ENCODE assay signal across 8 cellular contexts in the genomic region with DNA sequence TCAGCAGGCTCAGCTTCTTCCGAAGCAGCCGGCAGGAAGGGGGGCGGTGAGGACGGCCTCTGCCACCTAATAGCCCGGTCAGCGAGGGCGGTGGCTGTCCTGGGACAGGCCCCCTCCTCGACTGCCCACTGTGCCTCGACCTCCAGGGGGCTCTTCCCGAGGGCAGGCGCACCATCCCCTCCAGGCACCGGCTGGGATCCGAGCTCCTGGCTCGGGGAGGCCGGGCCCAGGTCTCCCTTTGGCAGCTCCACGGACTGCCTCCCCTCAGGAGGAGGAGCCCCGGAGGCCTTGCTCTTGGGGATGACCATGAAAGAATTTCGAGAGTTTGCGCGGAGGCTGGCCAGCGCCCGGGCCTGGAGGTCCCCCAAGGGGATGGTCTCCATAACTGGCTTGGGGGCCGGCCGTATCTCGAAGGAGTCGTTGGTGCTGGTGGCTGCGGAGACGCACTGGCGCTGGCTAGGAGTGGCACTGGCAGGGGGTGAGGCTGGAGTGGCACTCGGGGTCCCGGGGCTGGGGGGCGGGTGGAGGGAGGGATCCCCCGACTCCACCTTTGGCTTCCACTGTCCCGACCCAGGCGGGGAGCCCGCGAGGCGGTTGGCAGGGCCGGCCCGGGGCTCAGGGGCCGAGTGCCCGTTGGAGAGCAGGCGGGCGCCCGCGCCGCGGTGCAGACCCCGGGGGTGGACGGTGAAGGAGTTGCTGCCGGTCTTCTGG. TPM values are rescaled to one million over a fixed set of nuclear protein-coding genes. Genes with fewer than 3 reads are reported as not detected.
DNase-seq lines count a peak whose midpoint lies in the region; ATAC-seq and TF ChIP-seq lines count a peak whose summit lies in the region.

No MANE protein-coding gene starts in this region.

- H3K4me3 ChIP-seq in A673 (ENCODE audit: low read depth, low read length, poor library complexity, severe bottlenecking) (peak overlapping the region; percentile 59), HFF-Myc (replicated peaks; ENCODE audit: low read depth, low read length) (peak overlapping the region; percentile 46), mesodermal cell (ENCODE audit: extremely low read depth, insufficient read depth, low read length, poor library complexity, severe bottlenecking) (peak overlapping the region; percentile 46)

- no peak for DNase-seq in A673 (ENCODE audit: low spot score)
- DNase-seq in HFF-Myc (ENCODE audit: extremely low read depth, low read depth): no peak
- DNase-seq in MCF 10A (ENCODE audit: unreplicated experiment): no peak
- DNase-seq in NCI-H146 treated with DMSO at 0.1 percent for 48 hours (lab: John Stamatoyannopoulos, UW; ENCODE audit: unreplicated experiment): no peak
- DNase-seq in UCSD-AML1 (lab: John Stamatoyannopoulos, UW; ENCODE audit: unreplicated experiment): no peak
- no peak for DNase-seq in HEK293T (ENCODE audit: extremely low spot score)

- no peaks in the 10 kb centered on the region for H3K9me3 ChIP-seq in A673 (ENCODE audit: low read depth, low read length, poor library complexity, severe bottlenecking)
- H3K9me3 ChIP-seq in mesodermal cell (ENCODE audit: control insufficient read depth, low read length): no peaks in the 10 kb centered on the region

- H3K27ac ChIP-seq in A673 (ENCODE audit: low read depth, low read length, poor library complexity, severe bottlenecking): peak overlapping the region; percentile 23
- H3K27ac ChIP-seq in mesodermal cell (ENCODE audit: low read depth, low read length, severe bottlenecking): no peak overlapping the region

- intact Hi-C loops in A673 (cut with micrococcal nuclease; ENCODE audit: unreplicated experiment) (loop anchor here (2.0 kb wide), 1 partner anchor 41 kb away; a partner anchor contains a TSS), MCF 10A (cut with micrococcal nuclease) (no loop called here)

- no peaks in the 10 kb centered on the region for H3K27me3 Mint-ChIP-seq in MCF 10A (ENCODE audit: insufficient read depth, unreplicated experiment)

- no TSS peak for BruUV-seq in A673 (replicated peaks; lab: Mats Ljungman, UMichigan)
- no TSS peak for BruUV-seq in MCF 10A (replicated peaks; lab: Mats Ljungman, UMichigan)

- POLR2A ChIA-PET in A673 (lab: Charles Lee; ENCODE audit: low non-redundant PET): no interaction called here
- POLR2A ChIA-PET in MCF 10A (lab: Yijun Ruan, JAX): interaction anchor here (1.5 to 3.6 kb wide), 4 partner anchors 11 to 70 kb away, joined by 5 to 43 read pairs (median 22); a partner anchor contains a TSS
- POLR2A ChIA-PET in HEK293T (lab: Yijun Ruan, JAX): interaction anchor here (1.1 to 3.4 kb wide), 5 partner anchors 11 to 70 kb away, joined by 3 to 19 read pairs (median 4); a partner anchor contains a TSS

- CTCF ChIA-PET in A673 (lab: Charles Lee): no interaction called here
- CTCF ChIA-PET in MCF 10A (lab: Yijun Ruan, JAX): interaction anchor here (0.6 to 1.3 kb wide), 4 partner anchors 17 to 711 kb away, joined by 3 to 7 read pairs (median 5); no protein-coding TSS in a partner anchor
- CTCF ChIA-PET in HEK293T (lab: Yijun Ruan, JAX): interaction anchor here (0.6 kb wide), 1 partner anchor 10 kb away, joined by 3 read pairs; no protein-coding TSS in a partner anchor

- no peaks in the 10 kb centered on the region for H3K9me3 Mint-ChIP-seq in MCF 10A (ENCODE audit: unreplicated experiment)

- 23 to 30% methylated on average over 25 to 29 of the region's 51 CpGs for WGBS in mesodermal cell (ENCODE audit: insufficient coverage in 2 of 2), 2 experiments

- peaks cover 18% of the 10 kb centered on the region for H3K4me1 Mint-ChIP-seq in MCF 10A (ENCODE audit: insufficient read depth, unreplicated experiment)

- peaks cover 8% of the 10 kb centered on the region for H3K36me3 Mint-ChIP-seq in MCF 10A (ENCODE audit: insufficient read depth, unreplicated experiment)

- H3K4me1 ChIP-seq in A673 (ENCODE audit: insufficient read depth, low read length, poor library complexity, severe bottlenecking) (peaks cover 31% of the 10 kb centered on the region), mesodermal cell (ENCODE audit: control insufficient read depth, insufficient read depth, low read length, poor library complexity, severe bottlenecking) (peaks cover 20% of the 10 kb centered on the region)

- H3K27ac Mint-ChIP-seq in MCF 10A (ENCODE audit: low read depth, unreplicated experiment): no peak overlapping the region

- H3K36me3 ChIP-seq in A673 (ENCODE audit: insufficient read depth, low read length, poor library complexity, severe bottlenecking) (peaks cover 6% of the 10 kb centered on the region), mesodermal cell (ENCODE audit: control insufficient read depth, insufficient read depth, low read length) (peaks cover 7% of the 10 kb centered on the region)

- TF ChIP-seq CTCF in A673 (conservative IDR thresholded peaks at IDR 0.05; ENCODE audit: low read depth, low read length): no peak
- TF ChIP-seq CTCF in HFF-Myc (IDR thresholded peaks at IDR 0.05; ENCODE audit: low read depth, low read length, missing control alignments): no peak
- TF ChIP-seq CTCF in MCF 10A (IDR thresholded peaks at IDR 0.05; ENCODE audit: unreplicated experiment): no peak

- peak overlapping the region; percentile 76 for H3K4me3 Mint-ChIP-seq in MCF 10A (ENCODE audit: unreplicated experiment)

- H3K27me3 ChIP-seq in A673 (replicated peaks; ENCODE audit: insufficient read depth, low read depth, low read length, poor library complexity): no peaks in the 10 kb centered on the region

- ATAC-seq in GM21576 (IDR thresholded peaks at IDR 0.05; ENCODE audit: unreplicated experiment): no peak

TF ChIP-seq in HEK293T, 16 proteins besides CTCF, POLR2A, EP300 and RAD21:
- no peak for TF ChIP-seq SUZ12 (IDR thresholded peaks at IDR 0.05)
- no peak for TF ChIP-seq BHLHE40 (IDR thresholded peaks at IDR 0.05; ENCODE audit: borderline replicate concordance)
- TF ChIP-seq FOXK2 (IDR thresholded peaks at IDR 0.05): no peak
- no peak for TF ChIP-seq TARDBP (IDR thresholded peaks at IDR 0.05)
- no peak for TF ChIP-seq SP1 (IDR thresholded peaks at IDR 0.05)
- TF ChIP-seq ELF4 (IDR thresholded peaks at IDR 0.05): no peak
- TF ChIP-seq HDGF (IDR thresholded peaks at IDR 0.05; ENCODE audit: borderline replicate concordance): no peak
- no peak for TF ChIP-seq ZNF384 (IDR thresholded peaks at IDR 0.05)
- no peak for TF ChIP-seq LEF1 (IDR thresholded peaks at IDR 0.05; ENCODE audit: borderline replicate concordance)
- TF ChIP-seq NFRKB (IDR thresholded peaks at IDR 0.05): no peak
- TF ChIP-seq ARNT (IDR thresholded peaks at IDR 0.05): no peak
- TF ChIP-seq CTBP1 (IDR thresholded peaks at IDR 0.05; ENCODE audit: borderline replicate concordance): no peak
- TF ChIP-seq, protein P1, sequence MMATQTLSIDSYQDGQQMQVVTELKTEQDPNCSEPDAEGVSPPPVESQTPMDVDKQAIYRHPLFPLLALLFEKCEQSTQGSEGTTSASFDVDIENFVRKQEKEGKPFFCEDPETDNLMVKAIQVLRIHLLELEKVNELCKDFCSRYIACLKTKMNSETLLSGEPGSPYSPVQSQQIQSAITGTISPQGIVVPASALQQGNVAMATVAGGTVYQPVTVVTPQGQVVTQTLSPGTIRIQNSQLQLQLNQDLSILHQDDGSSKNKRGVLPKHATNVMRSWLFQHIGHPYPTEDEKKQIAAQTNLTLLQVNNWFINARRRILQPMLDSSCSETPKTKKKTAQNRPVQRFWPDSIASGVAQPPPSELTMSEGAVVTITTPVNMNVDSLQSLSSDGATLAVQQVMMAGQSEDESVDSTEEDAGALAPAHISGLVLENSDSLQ (IDR thresholded peaks at IDR 0.05): no peak
- no peak for TF ChIP-seq FOXA1 (IDR thresholded peaks at IDR 0.05)
TF ChIP-seq in HEK293T: peak in this region for 0.

RNA-seq across cellular contexts. Expression of a gene that starts 1.0 kb away (rescaled TPM):
- total RNA-seq in A673 (2021): 23.0 and 25.7 TPM in 2 replicates
- 12.6 and 13.4 TPM in 2 replicates for total RNA-seq in MCF 10A (2022)
- polyA plus RNA-seq in mesodermal cell (2013, experiment 1 of 2): 13.7 TPM
- 26.8 TPM for polyA plus RNA-seq in mesodermal cell (2013, experiment 2 of 2)

RNA-seq across cellular contexts. Expression of a gene that starts 5.9 kb away (rescaled TPM):
- total RNA-seq in A673 (2021): 37.5 and 41.8 TPM in 2 replicates
- 31.4 and 35.6 TPM in 2 replicates for total RNA-seq in MCF 10A (2022)
- 27.0 TPM for polyA plus RNA-seq in mesodermal cell (2013, experiment 1 of 2)
- polyA plus RNA-seq in mesodermal cell (2013, experiment 2 of 2): 24.5 TPM

RNA-seq across cellular contexts. Expression of a gene that starts 5.9 kb away (rescaled TPM):
- total RNA-seq in A673 (2021): 40.2 and 41.5 TPM in 2 replicates
- total RNA-seq in MCF 10A (2022): 16.6 and 18.0 TPM in 2 replicates
- polyA plus RNA-seq in mesodermal cell (2013, experiment 1 of 2): 12.0 TPM
- polyA plus RNA-seq in mesodermal cell (2013, experiment 2 of 2): 11.6 TPM

RNA-seq across cellular contexts. Expression of a gene that starts 11.1 kb away (rescaled TPM):
- 86.8 and 87.3 TPM in 2 replicates for total RNA-seq in A673 (2021)
- total RNA-seq in MCF 10A (2022): 81.4 and 82.6 TPM in 2 replicates
- polyA plus RNA-seq in mesodermal cell (2013, experiment 1 of 2): 54.3 TPM
- 48.4 TPM for polyA plus RNA-seq in mesodermal cell (2013, experiment 2 of 2)

RNA-seq across cellular contexts. Expression of a gene that starts 11.2 kb away (rescaled TPM):
- total RNA-seq in A673 (2021) (49.6 and 54.1 TPM in 2 replicates), MCF 10A (2022) (42.1 and 43.6 TPM in 2 replicates)
- polyA plus RNA-seq in mesodermal cell (2013, experiment 1 of 2): 27.1 TPM
- polyA plus RNA-seq in mesodermal cell (2013, experiment 2 of 2): 22.2 TPM
